In the genomic region with DNA sequence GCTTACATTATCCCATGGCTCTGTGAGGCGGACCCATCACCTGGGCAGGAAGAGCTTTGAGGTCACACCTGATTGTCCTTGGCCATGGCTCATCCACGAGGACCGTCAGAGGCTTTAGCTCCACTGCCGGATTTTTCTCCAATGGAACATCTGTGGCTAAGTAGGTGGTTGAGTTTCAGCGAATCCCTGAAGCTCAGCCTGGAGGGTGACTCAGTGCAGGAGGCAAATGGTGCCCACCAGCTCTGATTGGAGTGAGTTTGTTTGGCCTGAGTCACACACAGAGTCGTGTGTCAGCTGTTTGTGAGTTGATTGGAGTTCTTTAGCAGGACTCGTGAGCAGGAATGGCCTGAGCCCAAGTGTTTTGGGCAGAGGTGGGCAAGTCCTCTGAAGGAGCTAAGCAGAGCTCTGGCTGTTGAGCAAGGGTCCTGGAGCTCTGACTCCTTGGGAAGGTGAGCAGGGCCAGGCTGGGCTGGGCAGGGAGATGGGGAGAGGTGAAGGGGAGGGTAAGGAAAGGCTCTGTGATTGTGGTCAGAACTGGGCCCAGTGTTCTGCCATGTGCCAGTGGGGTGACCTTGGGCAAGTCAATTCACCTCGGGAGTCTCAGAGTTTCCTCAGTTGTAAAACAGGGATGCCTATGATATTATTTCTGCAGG, we compare ENCODE assay signal across 15 cellular contexts. TPM values are rescaled to one million over a fixed set of nuclear protein-coding genes. Genes with fewer than 3 reads are reported as not detected.
DNase-seq lines count a peak whose midpoint lies in the region; ATAC-seq and TF ChIP-seq lines count a peak whose summit lies in the region.
"Had no signal": no experiment of that assay in that cellular context is flagged by ENCODE, and none has a peak within 500 bp of the region (broad histone marks: within the 10 kb centered on the region; RNA-seq: fewer than 3 reads in every experiment).

No MANE protein-coding gene starts in this region.

- TF ChIP-seq CTCF in AG10803 (conservative IDR thresholded peaks at IDR 0.05; ENCODE audit: low read length) (no peak), HFFc6 (IDR thresholded peaks at IDR 0.05) (no peak), WTC11 (IDR thresholded peaks at IDR 0.05) (no peak)

- CTCF ChIA-PET in WTC11 (lab: Charles Lee) = interaction anchor here (1.1 to 2.9 kb wide), 2 partner anchors 46 to 64 kb away, joined by 3 to 17 read pairs; no protein-coding TSS in a partner anchor

- H3K4me3 ChIP-seq in AG10803 (ENCODE audit: low read length) = no peak overlapping the region
- H3K4me3 ChIP-seq: gastroesophageal sphincter, SK-N-MC had no signal

- H3K4me1 Mint-ChIP-seq in HFFc6 (ENCODE audit: low read depth) (peaks cover 17% of the 10 kb centered on the region), WTC11 (peaks cover 6% of the 10 kb centered on the region)

- no peaks in the 10 kb centered on the region for H3K36me3 Mint-ChIP-seq in HFFc6 (ENCODE audit: low read depth)
- no peaks in the 10 kb centered on the region for H3K36me3 Mint-ChIP-seq in WTC11
- H3K36me3 Mint-ChIP-seq: activated naive CD8-positive, alpha-beta T cell treated with anti-CD3 and anti-CD28 coated beads, Interleukin-2, amount 10 ng/mL, durations not matched to agents 7 days and 5 days had no signal

- POLR2A ChIA-PET in WTC11 (lab: Charles Lee) = interaction anchor here (0.6 kb wide), 1 partner anchor 151 kb away, joined by 3 read pairs; no protein-coding TSS in a partner anchor

- intact Hi-C loops in head of caudate nucleus (cut with DNase I) = no loop called here

- H3K9me3 Mint-ChIP-seq in HFFc6 (no peaks in the 10 kb centered on the region), WTC11 (no peaks in the 10 kb centered on the region)

- H3K27me3 Mint-ChIP-seq in HFFc6 (ENCODE audit: insufficient read depth) (peaks cover 5% of the 10 kb centered on the region), WTC11 (ENCODE audit: low read depth) (peaks cover 56% of the 10 kb centered on the region)

- DNase-seq in AG10803 (ENCODE audit: low read depth) (peak; percentile 46), HFFc6 (peak; percentile 86), WTC11 (ENCODE audit: low spot score) (no peak), head of caudate nucleus (peak in 24 of 42 donors; percentile 5 to 79 (median 49)), MV-4-11 (lab: John Stamatoyannopoulos, UW) (no peak), NCI-H146 (lab: John Stamatoyannopoulos, UW) (no peak), T-helper 1 cell (no peak)
- DNase-seq: activated naive CD8-positive, alpha-beta T cell treated with anti-CD3 and anti-CD28 coated beads, Interleukin-2, amount 10 ng/mL, durations not matched to agents 7 days and 5 days; dermis blood vessel endothelial cell; NCI-H774; stimulated activated naive CD4-positive, alpha-beta T cell treated with Interleukin-2 at 50 U/mL for 16 hours had no signal

- H3K4me3 Mint-ChIP-seq in HFFc6 = peak overlapping the region; percentile 21
- peak overlapping the region; percentile 60; the same call in 1 of the 2 replicates for H3K4me3 Mint-ChIP-seq in WTC11
- H3K4me3 Mint-ChIP-seq: activated naive CD8-positive, alpha-beta T cell treated with anti-CD3 and anti-CD28 coated beads, Interleukin-2, amount 10 ng/mL, durations not matched to agents 7 days and 5 days had no signal

- ATAC-seq in WTC11 (no peak), GM21423 (IDR thresholded peaks at IDR 0.05; ENCODE audit: unreplicated experiment) (no peak)
- ATAC-seq: activated CD4-positive, CD25-positive, alpha-beta regulatory T cell treated with anti-CD3 and anti-CD28 coated beads, Interleukin-2, amount 50 U/mL, for 24 hours; gastroesophageal sphincter had no signal

- peak overlapping the region; percentile 46; the same call in 1 of the 2 replicates for H3K27ac Mint-ChIP-seq in HFFc6
- no peak overlapping the region for H3K27ac Mint-ChIP-seq in WTC11
- H3K27ac Mint-ChIP-seq: activated naive CD8-positive, alpha-beta T cell treated with anti-CD3 and anti-CD28 coated beads, Interleukin-2, amount 10 ng/mL, durations not matched to agents 7 days and 5 days had no signal

TF ChIP-seq in WTC11, 78 proteins besides CTCF, POLR2A, EP300 and RAD21:
- TF ChIP-seq RELA (CRISPR knock-in tag; IDR thresholded peaks at IDR 0.05; ENCODE audit: borderline replicate concordance) = no peak
- no peak for TF ChIP-seq ZNF138 (CRISPR knock-in tag; conservative IDR thresholded peaks at IDR 0.05)
- TF ChIP-seq ZBTB21 (CRISPR knock-in tag; IDR thresholded peaks at IDR 0.05; ENCODE audit: borderline replicate concordance) = no peak
- TF ChIP-seq, protein P1, sequence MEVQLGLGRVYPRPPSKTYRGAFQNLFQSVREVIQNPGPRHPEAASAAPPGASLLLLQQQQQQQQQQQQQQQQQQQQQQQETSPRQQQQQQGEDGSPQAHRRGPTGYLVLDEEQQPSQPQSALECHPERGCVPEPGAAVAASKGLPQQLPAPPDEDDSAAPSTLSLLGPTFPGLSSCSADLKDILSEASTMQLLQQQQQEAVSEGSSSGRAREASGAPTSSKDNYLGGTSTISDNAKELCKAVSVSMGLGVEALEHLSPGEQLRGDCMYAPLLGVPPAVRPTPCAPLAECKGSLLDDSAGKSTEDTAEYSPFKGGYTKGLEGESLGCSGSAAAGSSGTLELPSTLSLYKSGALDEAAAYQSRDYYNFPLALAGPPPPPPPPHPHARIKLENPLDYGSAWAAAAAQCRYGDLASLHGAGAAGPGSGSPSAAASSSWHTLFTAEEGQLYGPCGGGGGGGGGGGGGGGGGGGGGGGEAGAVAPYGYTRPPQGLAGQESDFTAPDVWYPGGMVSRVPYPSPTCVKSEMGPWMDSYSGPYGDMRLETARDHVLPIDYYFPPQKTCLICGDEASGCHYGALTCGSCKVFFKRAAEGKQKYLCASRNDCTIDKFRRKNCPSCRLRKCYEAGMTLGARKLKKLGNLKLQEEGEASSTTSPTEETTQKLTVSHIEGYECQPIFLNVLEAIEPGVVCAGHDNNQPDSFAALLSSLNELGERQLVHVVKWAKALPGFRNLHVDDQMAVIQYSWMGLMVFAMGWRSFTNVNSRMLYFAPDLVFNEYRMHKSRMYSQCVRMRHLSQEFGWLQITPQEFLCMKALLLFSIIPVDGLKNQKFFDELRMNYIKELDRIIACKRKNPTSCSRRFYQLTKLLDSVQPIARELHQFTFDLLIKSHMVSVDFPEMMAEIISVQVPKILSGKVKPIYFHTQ (CRISPR knock-in tag; IDR thresholded peaks at IDR 0.05) = no peak
- TF ChIP-seq ELF4 (CRISPR knock-in tag; IDR thresholded peaks at IDR 0.05; ENCODE audit: low read depth) = no peak
- TF ChIP-seq, protein P2, sequence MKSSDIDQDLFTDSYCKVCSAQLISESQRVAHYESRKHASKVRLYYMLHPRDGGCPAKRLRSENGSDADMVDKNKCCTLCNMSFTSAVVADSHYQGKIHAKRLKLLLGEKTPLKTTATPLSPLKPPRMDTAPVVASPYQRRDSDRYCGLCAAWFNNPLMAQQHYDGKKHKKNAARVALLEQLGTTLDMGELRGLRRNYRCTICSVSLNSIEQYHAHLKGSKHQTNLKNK (CRISPR knock-in tag; IDR thresholded peaks at IDR 0.05) = no peak
- no peak for TF ChIP-seq ZNF671 (CRISPR knock-in tag; IDR thresholded peaks at IDR 0.05)
- TF ChIP-seq, protein P3, sequence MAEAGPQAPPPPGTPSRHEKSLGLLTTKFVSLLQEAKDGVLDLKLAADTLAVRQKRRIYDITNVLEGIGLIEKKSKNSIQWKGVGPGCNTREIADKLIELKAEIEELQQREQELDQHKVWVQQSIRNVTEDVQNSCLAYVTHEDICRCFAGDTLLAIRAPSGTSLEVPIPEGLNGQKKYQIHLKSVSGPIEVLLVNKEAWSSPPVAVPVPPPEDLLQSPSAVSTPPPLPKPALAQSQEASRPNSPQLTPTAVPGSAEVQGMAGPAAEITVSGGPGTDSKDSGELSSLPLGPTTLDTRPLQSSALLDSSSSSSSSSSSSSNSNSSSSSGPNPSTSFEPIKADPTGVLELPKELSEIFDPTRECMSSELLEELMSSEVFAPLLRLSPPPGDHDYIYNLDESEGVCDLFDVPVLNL (CRISPR knock-in tag; IDR thresholded peaks at IDR 0.05; ENCODE audit: borderline replicate concordance, low read depth) = no peak
- TF ChIP-seq, protein P4, sequence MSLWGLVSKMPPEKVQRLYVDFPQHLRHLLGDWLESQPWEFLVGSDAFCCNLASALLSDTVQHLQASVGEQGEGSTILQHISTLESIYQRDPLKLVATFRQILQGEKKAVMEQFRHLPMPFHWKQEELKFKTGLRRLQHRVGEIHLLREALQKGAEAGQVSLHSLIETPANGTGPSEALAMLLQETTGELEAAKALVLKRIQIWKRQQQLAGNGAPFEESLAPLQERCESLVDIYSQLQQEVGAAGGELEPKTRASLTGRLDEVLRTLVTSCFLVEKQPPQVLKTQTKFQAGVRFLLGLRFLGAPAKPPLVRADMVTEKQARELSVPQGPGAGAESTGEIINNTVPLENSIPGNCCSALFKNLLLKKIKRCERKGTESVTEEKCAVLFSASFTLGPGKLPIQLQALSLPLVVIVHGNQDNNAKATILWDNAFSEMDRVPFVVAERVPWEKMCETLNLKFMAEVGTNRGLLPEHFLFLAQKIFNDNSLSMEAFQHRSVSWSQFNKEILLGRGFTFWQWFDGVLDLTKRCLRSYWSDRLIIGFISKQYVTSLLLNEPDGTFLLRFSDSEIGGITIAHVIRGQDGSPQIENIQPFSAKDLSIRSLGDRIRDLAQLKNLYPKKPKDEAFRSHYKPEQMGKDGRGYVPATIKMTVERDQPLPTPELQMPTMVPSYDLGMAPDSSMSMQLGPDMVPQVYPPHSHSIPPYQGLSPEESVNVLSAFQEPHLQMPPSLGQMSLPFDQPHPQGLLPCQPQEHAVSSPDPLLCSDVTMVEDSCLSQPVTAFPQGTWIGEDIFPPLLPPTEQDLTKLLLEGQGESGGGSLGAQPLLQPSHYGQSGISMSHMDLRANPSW (CRISPR knock-in tag; conservative IDR thresholded peaks at IDR 0.05; ENCODE audit: low read depth) = no peak
- TF ChIP-seq, protein P5, sequence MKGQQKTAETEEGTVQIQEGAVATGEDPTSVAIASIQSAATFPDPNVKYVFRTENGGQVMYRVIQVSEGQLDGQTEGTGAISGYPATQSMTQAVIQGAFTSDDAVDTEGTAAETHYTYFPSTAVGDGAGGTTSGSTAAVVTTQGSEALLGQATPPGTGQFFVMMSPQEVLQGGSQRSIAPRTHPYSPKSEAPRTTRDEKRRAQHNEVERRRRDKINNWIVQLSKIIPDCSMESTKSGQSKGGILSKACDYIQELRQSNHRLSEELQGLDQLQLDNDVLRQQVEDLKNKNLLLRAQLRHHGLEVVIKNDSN (CRISPR knock-in tag; IDR thresholded peaks at IDR 0.05) = no peak

RNA-seq across cellular contexts. Expression of a gene that starts 2.0 kb away (rescaled TPM):
- total RNA-seq in HFFc6 (2021; fragmentation: NEBNext Ultra II Directional; extraction: Animal tissue kit (Norgen Biotek cat#: 25700)) = 1 to 10 TPM; 1.7 to 5.3 (median 2.0) TPM
- total RNA-seq in WTC11 (2021) = 0.09 to 0.24 TPM (median 0.16 TPM) in 3 replicates
- total RNA-seq: activated naive CD8-positive, alpha-beta T cell treated with anti-CD3 and anti-CD28 coated beads, Interleukin-2, amount 10 ng/mL, durations not matched to agents 7 days and 5 days had no signal

RNA-seq across cellular contexts. Expression of a gene that starts 40.0 kb away (rescaled TPM):
- 10 to 100 TPM in 1 of 6 experiments, 1 to 10 TPM in 5; 1.5 to 10.9 (median 1.8) TPM for total RNA-seq in HFFc6 (2021; fragmentation: NEBNext Ultra II Directional; extraction: Animal tissue kit (Norgen Biotek cat#: 25700))
- total RNA-seq in WTC11 (2021) = 0.11 TPM in 1 of 3 replicates, not detected in the others
- total RNA-seq: activated naive CD8-positive, alpha-beta T cell treated with anti-CD3 and anti-CD28 coated beads, Interleukin-2, amount 10 ng/mL, durations not matched to agents 7 days and 5 days; dermis blood vessel endothelial cell had no signal

RNA-seq across cellular contexts. Expression of a gene that starts 57.9 kb away (rescaled TPM):
- 10 to 100 TPM in 4 of 6 experiments, 1 to 10 TPM in 2; 8.8 to 22.6 (median 11.2) TPM for total RNA-seq in HFFc6 (2021; fragmentation: NEBNext Ultra II Directional; extraction: Animal tissue kit (Norgen Biotek cat#: 25700))
- 19.9 to 21.9 TPM (median 21.9 TPM) in 3 replicates for total RNA-seq in WTC11 (2021)

Comparison
In these comparisons a context has a peak if more than half of its experiments do, and no peak if none do; other contexts are left out.
1. DNase-seq: peak in AG10803 (single experiment), HFFc6 (single experiment) and head of caudate nucleus (24 of 42); none in WTC11 (single experiment), MV-4-11 (single experiment), NCI-H146 (single experiment) and T-helper 1 cell (0 of 5).